ENCODE assay signal across 1 cellular context in the genomic region with DNA sequence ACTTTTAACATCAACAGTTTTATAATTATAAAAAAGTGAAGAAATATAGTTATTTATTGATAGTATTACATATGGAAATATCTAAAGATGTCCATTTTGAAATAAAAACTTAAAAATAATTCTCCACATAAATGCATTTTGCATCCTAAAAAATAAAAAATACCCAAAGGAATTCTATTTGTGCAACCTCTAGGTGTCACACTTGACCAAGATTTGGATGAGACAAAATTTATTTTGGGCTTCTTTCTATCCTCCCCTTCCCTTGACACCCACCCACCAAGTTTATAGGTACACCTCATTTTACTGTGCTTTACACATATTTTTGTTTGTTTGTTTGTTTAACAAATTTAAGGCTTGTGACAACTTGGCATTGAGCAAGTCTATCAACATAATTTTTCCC.
TF ChIP-seq lines count a peak whose summit lies in the region.

No MANE protein-coding gene starts in this region.

TF ChIP-seq in HepG2, 621 proteins besides CTCF, POLR2A, EP300 and RAD21:
- TF ChIP-seq STAG1 (CRISPR knock-in tag; IDR thresholded peaks at IDR 0.05) (peak; percentile 38), TEAD2 (CRISPR knock-in tag; IDR thresholded peaks at IDR 0.05) (no peak)
